Comparison of ENCODE assay signal across 8 cellular contexts in the genomic region with DNA sequence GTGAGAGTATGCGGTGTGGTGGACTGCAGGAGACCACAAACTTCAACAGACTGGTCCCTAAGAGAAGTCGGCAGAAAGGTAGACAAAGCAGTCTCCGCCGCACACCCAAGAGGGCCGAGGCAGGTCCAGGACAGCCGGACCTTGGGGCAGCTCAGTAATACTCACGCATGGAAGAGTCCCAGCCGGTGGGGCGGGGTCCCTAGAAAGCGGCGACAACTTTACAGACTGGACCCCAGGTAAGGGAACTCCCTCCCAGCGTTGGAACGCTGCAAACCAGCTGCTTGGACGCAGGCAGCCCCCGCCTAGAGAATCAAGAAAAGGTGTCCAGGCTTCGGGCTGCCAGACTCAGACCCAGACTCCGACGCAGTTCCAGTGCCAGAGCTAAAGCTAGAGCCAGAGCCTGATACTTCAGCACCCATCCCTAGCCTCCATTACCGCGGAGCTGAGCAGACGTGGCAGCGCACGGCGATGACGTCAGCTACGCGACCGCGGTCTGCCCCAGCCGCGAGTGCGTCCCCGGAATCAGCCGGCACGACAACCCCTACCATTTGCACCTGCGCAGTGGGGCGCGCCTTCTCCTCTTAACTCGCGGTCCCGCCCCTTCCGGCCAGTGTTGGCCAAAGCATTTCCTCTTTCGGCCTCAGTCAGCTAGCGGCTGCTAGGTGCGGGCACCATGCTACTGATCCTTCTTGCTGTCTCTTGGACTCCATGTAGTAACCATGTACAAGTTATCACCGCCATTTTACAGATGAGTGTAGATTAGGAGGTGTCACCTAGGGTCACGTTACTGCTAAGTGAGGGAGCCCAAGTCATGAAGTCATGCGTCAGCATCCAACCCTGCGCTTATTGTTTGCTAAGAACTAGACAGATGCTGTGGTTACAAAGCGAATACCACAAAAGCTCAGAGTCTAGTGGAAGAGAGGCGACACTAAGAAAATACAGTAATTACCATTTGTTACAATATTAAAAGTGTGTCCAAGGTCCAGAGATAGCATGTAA. TPM values are rescaled to one million over a fixed set of nuclear protein-coding genes. Genes with fewer than 3 reads are reported as not detected.
DNase-seq lines count a peak whose midpoint lies in the region; ATAC-seq and TF ChIP-seq lines count a peak whose summit lies in the region.

A gene with protein sequence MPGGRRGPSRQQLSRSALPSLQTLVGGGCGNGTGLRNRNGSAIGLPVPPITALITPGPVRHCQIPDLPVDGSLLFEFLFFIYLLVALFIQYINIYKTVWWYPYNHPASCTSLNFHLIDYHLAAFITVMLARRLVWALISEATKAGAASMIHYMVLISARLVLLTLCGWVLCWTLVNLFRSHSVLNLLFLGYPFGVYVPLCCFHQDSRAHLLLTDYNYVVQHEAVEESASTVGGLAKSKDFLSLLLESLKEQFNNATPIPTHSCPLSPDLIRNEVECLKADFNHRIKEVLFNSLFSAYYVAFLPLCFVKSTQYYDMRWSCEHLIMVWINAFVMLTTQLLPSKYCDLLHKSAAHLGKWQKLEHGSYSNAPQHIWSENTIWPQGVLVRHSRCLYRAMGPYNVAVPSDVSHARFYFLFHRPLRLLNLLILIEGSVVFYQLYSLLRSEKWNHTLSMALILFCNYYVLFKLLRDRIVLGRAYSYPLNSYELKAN (minus strand): TSS at position 445 of the 999 bp plus-strand sequence. CDS start 1,541 bp downstream, outside the sequence.

- peaks cover 2 to 10% of the 10 kb centered on the region in 2 donors for H3K36me3 ChIP-seq in lung (ENCODE audit: control insufficient read depth in 2 of 2, insufficient read depth in 2 of 2, low read length in 2 of 2)

- H3K9me3 ChIP-seq in lung (ENCODE audit: control insufficient read depth in 2 of 2, insufficient read depth in 1 of 2, low read length in 1 of 2) = no peaks in the 10 kb centered on the region

- POLR2A ChIA-PET in activated CD8-positive, alpha-beta memory T cell treated with anti-CD3 and anti-CD28 coated beads for 36 hours (lab: Charles Lee) = interaction anchor here (0.6 to 3.0 kb wide), 9 partner anchors 8 to 462 kb away, joined by 3 to 17 read pairs (median 3); a partner anchor contains a TSS

- H3K4me1 ChIP-seq in lung (ENCODE audit: control insufficient read depth in 2 of 2, insufficient read depth in 2 of 2, low read length in 2 of 2) = peaks cover 3 to 7% of the 10 kb centered on the region in 2 donors

- H3K27me3 ChIP-seq in lung (ENCODE audit: control insufficient read depth, insufficient read depth) = no peaks in the 10 kb centered on the region

- no peak for TF ChIP-seq CTCF in GM20000 (IDR thresholded peaks at IDR 0.05; ENCODE audit: extremely low read depth, missing control alignments)
- TF ChIP-seq CTCF in lung (IDR thresholded peaks at IDR 0.05; ENCODE audit: control extremely low read depth, extremely low read depth) = no peak

- peak; percentile 90 for DNase-seq in CMK (ENCODE audit: low read depth)
- peak; percentile 97 for DNase-seq in GM20000 (ENCODE audit: low spot score)
- DNase-seq in HT-29 (ENCODE audit: low spot score) = peak; percentile 100
- peak; percentile 98 to 99 for DNase-seq in NOMO-1 (lab: John Stamatoyannopoulos, UW; ENCODE audit: unreplicated experiment in 2 of 2)
- peak; percentile 96 for DNase-seq in effector CD8-positive, alpha-beta T cell (lab: John Stamatoyannopoulos, UW)
- peak; percentile 99 for DNase-seq in lung (ENCODE audit: low spot score)
- peak; percentile 97 for DNase-seq in stimulated activated CD4-positive, alpha-beta T cell treated with anti-CD3 and anti-CD28 coated beads, TNF-alpha, amount 100 ng/mL, for 4 hours (ENCODE audit: low read depth in 3 of 3)

- CTCF ChIA-PET in activated CD8-positive, alpha-beta memory T cell treated with anti-CD3 and anti-CD28 coated beads for 36 hours (lab: Charles Lee) = interaction anchor here (1.0 to 1.8 kb wide), 4 partner anchors 90 to 222 kb away, joined by 3 to 5 read pairs (median 3); a partner anchor contains a TSS

- peak; percentile 95 for ATAC-seq in lung (ENCODE audit: insufficient read depth, low FRiP score)

- peak within 1 kb of the TSS; percentile 87 to 93 for H3K27ac ChIP-seq in lung (ENCODE audit: low read depth in 1 of 2, low read length in 1 of 2)

- H3K4me3 ChIP-seq in lung = peak within 1 kb of the TSS; percentile 93

- WGBS in lung, 2 donors = 3 to 5% methylated on average over 51 of the region's 51 CpGs

RNA-seq across cellular contexts. Expression of the gene that starts here (rescaled TPM):
- 30.2 and 45.0 TPM in 2 replicates for total RNA-seq in HT-29 (2014; rRNA removed; shearing (Covaris generic))
- total RNA-seq in activated CD8-positive, alpha-beta memory T cell treated with anti-CD3 and anti-CD28 coated beads for 36 hours = 10 to 100 TPM; 45.4 to 45.6 TPM
- total RNA-seq in lung = 10 to 100 TPM; 45.4 to 51.2 TPM
- 10 to 100 TPM in 1 of 2 donors, 1 to 10 TPM in 1; 9.3 to 30.3 TPM for polyA plus RNA-seq in lung

Comparison
In these comparisons a context has a peak if more than half of its experiments do, and no peak if none do; other contexts are left out.
1. Peak in every context shown above with its lines: DNase-seq, ATAC-seq, H3K4me3 ChIP-seq and H3K27ac ChIP-seq.